ENCODE assay signal across 8 cellular contexts in genomic region chr2:163155279-163155883, GRCh38.
DNase-seq lines count a peak whose midpoint lies in the region; ATAC-seq, FAIRE-seq and TF ChIP-seq lines count a peak whose summit lies in the region.

No MANE protein-coding gene starts in this region.

- TF ChIP-seq POLR2A in GM12891 (IDR thresholded peaks at IDR 0.05; ENCODE audit: low read depth, low read length), result no peak

- H3K27me3 Mint-ChIP-seq in WTC11 (ENCODE audit: low read depth), result no peaks in the 10 kb centered on the region

- no peaks in the 10 kb centered on the region for H3K36me3 ChIP-seq in kidney (ENCODE audit: control insufficient read depth in 1 of 2, insufficient read depth in 2 of 2, low read length in 2 of 2)

- intact Hi-C loops in kidney (cut with DNase I), result no loop called here

- FAIRE-seq in GM12891 (lab: Jason Lieb, UNC) (peak; percentile 66), kidney (lab: Jason Lieb, UNC) (peak; percentile 38)

- no peaks in the 10 kb centered on the region for H3K36me3 Mint-ChIP-seq in WTC11

- H3K9me3 ChIP-seq in kidney (ENCODE audit: control insufficient read depth in 1 of 2, low read length in 2 of 2), result no peaks in the 10 kb centered on the region

- no peak overlapping the region for H3K4me3 ChIP-seq in kidney (ENCODE audit: low read length in 2 of 2)

- no peak overlapping the region for H3K27ac ChIP-seq in kidney (ENCODE audit: low read depth in 2 of 2, low read length in 2 of 2)

- H3K9me3 Mint-ChIP-seq in WTC11, result no peaks in the 10 kb centered on the region

- CTCF ChIA-PET in WTC11 (lab: Charles Lee), result no interaction called here

- no peak overlapping the region for H3K9ac ChIP-seq in kidney (ENCODE audit: low read length in 2 of 2)

- no peak overlapping the region for H3K27ac Mint-ChIP-seq in WTC11

- POLR2A ChIA-PET in WTC11 (lab: Charles Lee), result no interaction called here

- no peak overlapping the region for H3K4me3 Mint-ChIP-seq in WTC11

- TF ChIP-seq CTCF in WTC11 (IDR thresholded peaks at IDR 0.05), result peak; percentile 30; the same call in 1 of the 2 replicates
- TF ChIP-seq CTCF in kidney (IDR thresholded peaks at IDR 0.05; ENCODE audit: borderline replicate concordance, extremely low read depth, insufficient read depth), result peak; percentile 42

- H3K4me1 Mint-ChIP-seq in WTC11, result no peaks in the 10 kb centered on the region

- peak; percentile 84 for ATAC-seq in HG02763 (IDR thresholded peaks at IDR 0.05; ENCODE audit: unreplicated experiment)
- peak; percentile 78 for ATAC-seq in WTC11

- no peaks in the 10 kb centered on the region for H3K4me1 ChIP-seq in kidney (ENCODE audit: control insufficient read depth in 1 of 2, insufficient read depth in 1 of 2, low read depth in 1 of 2, low read length in 2 of 2)

- DNase-seq in A172 (ENCODE audit: low spot score) (peak; percentile 41), GM12891 (ENCODE audit: insufficient read length, low spot score) (peak; percentile 4), NCI-H1105 treated with DMSO at 0.1 percent for 48 hours (lab: John Stamatoyannopoulos, UW) (peak; percentile 54), WTC11 (ENCODE audit: low spot score) (no peak), kidney (no peak), 8988T (no peak)
- no peak for DNase-seq in stimulated activated CD4-positive, alpha-beta T cell treated with anti-CD3 and anti-CD28 coated beads, Interleukin-4, amount 100 ng/mL, for 4 hours

TF ChIP-seq in GM12891, 5 proteins besides CTCF, POLR2A, EP300 and RAD21:
- TF ChIP-seq POLR2AphosphoS5 (IDR thresholded peaks at IDR 0.05; ENCODE audit: low read depth, low read length) (no peak), TAF1 (IDR thresholded peaks at IDR 0.05; ENCODE audit: low read depth, low read length) (no peak), PAX5 (IDR thresholded peaks at IDR 0.05; ENCODE audit: insufficient read depth, low read length, severe bottlenecking) (no peak), SPI1 (IDR thresholded peaks at IDR 0.05; ENCODE audit: low read depth, low read length) (no peak), POU2F2 (IDR thresholded peaks at IDR 0.05; ENCODE audit: low read depth, low read length) (no peak)

TF ChIP-seq in WTC11, 78 proteins besides CTCF, POLR2A, EP300 and RAD21:
- no peak for TF ChIP-seq FOXJ3 (CRISPR knock-in tag; IDR thresholded peaks at IDR 0.05; ENCODE audit: borderline replicate concordance)

Comparison
In these comparisons a context has a peak if more than half of its experiments do, and no peak if none do; other contexts are left out.
1. DNase-seq: peak in A172 (single experiment), GM12891 (single experiment) and NCI-H1105 treated with DMSO at 0.1 percent for 48 hours (single experiment); none in WTC11 (single experiment), kidney (single experiment), 8988T (single experiment) and stimulated activated CD4-positive, alpha-beta T cell treated with anti-CD3 and anti-CD28 coated beads, Interleukin-4, amount 100 ng/mL, for 4 hours (0 of 2).